In genomic region chr17:16456770-16457316, GRCh38 we compare ENCODE assay signal across 24 cellular contexts. TPM values are rescaled to one million over a fixed set of nuclear protein-coding genes. Genes with fewer than 3 reads are reported as not detected.
DNase-seq lines count a peak whose midpoint lies in the region; FAIRE-seq and TF ChIP-seq lines count a peak whose summit lies in the region.
"Had no signal": no experiment of that assay in that cellular context is flagged by ENCODE, and none has a peak within 500 bp of the region (broad histone marks: within the 10 kb centered on the region; RNA-seq: fewer than 3 reads in every experiment).

No MANE protein-coding gene starts in this region.

- H3K27ac Mint-ChIP-seq in neural progenitor cell, result no peak overlapping the region
- H3K27ac Mint-ChIP-seq in CD8-positive, alpha-beta memory T cell, result peak overlapping the region in 1 of 8 donors; percentile 3
- H3K27ac Mint-ChIP-seq: activated naive CD8-positive, alpha-beta T cell; activated T-cell treated with anti-CD3 and anti-CD28 coated beads, Interleukin-2, amount 50 U/mL, for 72 hours; HFFc6; stimulated activated naive CD8-positive, alpha-beta T cell treated with anti-CD3 and anti-CD28 coated beads, Interleukin-15, Interleukin-2, amounts not matched to agents 100 ng/mL and 50 ng/mL, for 24 hours; type B pancreatic cell had no signal

- H3K27me3 ChIP-seq in neural progenitor cell, result no peaks in the 10 kb centered on the region
- H3K27me3 ChIP-seq in CD8-positive, alpha-beta memory T cell (ENCODE audit: insufficient read depth, low read length, poor library complexity, severe bottlenecking), result no peaks in the 10 kb centered on the region

- no peak overlapping the region for H2AFZ ChIP-seq in neural progenitor cell (replicated peaks)

- CTCF ChIA-PET in CD8-positive, alpha-beta memory T cell (lab: Charles Lee), result no interaction called here

- no peaks in the 10 kb centered on the region for H3K79me2 ChIP-seq in neural progenitor cell (ENCODE audit: low read depth)

- H3K4me3 ChIP-seq in neural progenitor cell, result no peak overlapping the region
- no peak overlapping the region for H3K4me3 ChIP-seq in CD8-positive, alpha-beta memory T cell (ENCODE audit: low read length)
- H3K4me3 ChIP-seq: lower lobe of right lung had no signal

- H3K4me1 Mint-ChIP-seq in neural progenitor cell, result peaks cover 17% of the 10 kb centered on the region
- peaks cover 6 to 8% (median 6%) of the 10 kb centered on the region in 3 donors for H3K4me1 Mint-ChIP-seq in CD8-positive, alpha-beta memory T cell

- no peak overlapping the region for H3K9ac ChIP-seq in neural progenitor cell

- no peaks in the 10 kb centered on the region for H3K9me3 Mint-ChIP-seq in neural progenitor cell
- H3K9me3 Mint-ChIP-seq in CD8-positive, alpha-beta memory T cell, result no peaks in the 10 kb centered on the region
- H3K9me3 Mint-ChIP-seq: activated T-cell treated with anti-CD3 and anti-CD28 coated beads, Interleukin-2, amount 50 U/mL, for 72 hours; HFFc6; stimulated activated naive CD8-positive, alpha-beta T cell treated with anti-CD3 and anti-CD28 coated beads, Interleukin-15, Interleukin-2, amounts not matched to agents 100 ng/mL and 50 ng/mL, for 24 hours; type B pancreatic cell had no signal

- no peaks in the 10 kb centered on the region for H3K36me3 ChIP-seq in neural progenitor cell
- H3K36me3 ChIP-seq in CD8-positive, alpha-beta memory T cell (ENCODE audit: insufficient read depth, low read length), result no peaks in the 10 kb centered on the region

- DNase-seq in NCI-H2171 treated with DMSO at 0.1 percent for 48 hours (lab: John Stamatoyannopoulos, UW), result peak; percentile 7
- no peak for DNase-seq in NCI-H2171 (lab: John Stamatoyannopoulos, UW)
- DNase-seq in HTR-8/SVneo (ENCODE audit: insufficient read length, low spot score), result no peak
- DNase-seq in caudate nucleus (lab: John Stamatoyannopoulos, UW), result peak in 37 of 61 donors; percentile 4 to 83 (median 37)
- peak; percentile 37 for DNase-seq in neural progenitor cell (ENCODE audit: low spot score)
- no peak for DNase-seq in NCI-H1436 treated with DMSO at 0.1 percent for 48 hours (lab: John Stamatoyannopoulos, UW)
- DNase-seq in superior temporal gyrus (ENCODE audit: extremely low spot score), result no peak
- no peak for DNase-seq in CD8-positive, alpha-beta memory T cell
- DNase-seq: activated CD4-positive, alpha-beta T cell treated with anti-CD3 and anti-CD28 coated beads, Interleukin-2, amount 50 U/mL, for 48 hours; activated T-cell treated with anti-CD3 and anti-CD28 coated beads, Interleukin-2, amount 50 U/mL, for 72 hours; HFFc6; lower lobe of right lung; NCI-H187 treated with DMSO at 0.1 percent for 48 hours; stimulated activated CD4-positive, alpha-beta T cell treated with anti-CD3 and anti-CD28 coated beads, Interleukin-1b, Interleukin-23, amount 100 ng/mL, for 48 hours; T-helper 1 cell had no signal

- no peaks in the 10 kb centered on the region for H3K9me3 ChIP-seq in neural progenitor cell (ENCODE audit: low read depth)
- no peaks in the 10 kb centered on the region for H3K9me3 ChIP-seq in CD8-positive, alpha-beta memory T cell (ENCODE audit: low read length)
- H3K9me3 ChIP-seq: lower lobe of right lung had no signal

- no peak overlapping the region for H3K27ac ChIP-seq in caudate nucleus (ENCODE audit: low read depth, low read length)
- H3K27ac ChIP-seq in neural progenitor cell, result no peak overlapping the region
- no peak overlapping the region for H3K27ac ChIP-seq in CD8-positive, alpha-beta memory T cell (ENCODE audit: low read depth, low read length)
- H3K27ac ChIP-seq: C4-2B, HL-60, lower lobe of right lung, VCaP had no signal

- peak; percentile 58 for FAIRE-seq in HTR-8/SVneo (lab: Jason Lieb, UNC)
- FAIRE-seq: colon, endometrium had no signal

- peaks cover 6% of the 10 kb centered on the region for H3K4me1 ChIP-seq in neural progenitor cell
- H3K4me1 ChIP-seq in CD8-positive, alpha-beta memory T cell (ENCODE audit: insufficient read depth, low read length), result no peaks in the 10 kb centered on the region

- peaks cover 9% of the 10 kb centered on the region for H3K36me3 Mint-ChIP-seq in neural progenitor cell
- peaks cover 0 to 14% (median 2%) of the 10 kb centered on the region in 3 donors for H3K36me3 Mint-ChIP-seq in CD8-positive, alpha-beta memory T cell

- peaks cover 10% of the 10 kb centered on the region for H4K20me1 ChIP-seq in neural progenitor cell (ENCODE audit: low read depth)

- peaks cover 9% of the 10 kb centered on the region for H3F3A ChIP-seq in neural progenitor cell (ENCODE audit: low read depth)

- POLR2A ChIA-PET in CD8-positive, alpha-beta memory T cell (lab: Charles Lee), result no interaction called here

- H3K4me3 Mint-ChIP-seq in neural progenitor cell, result no peak overlapping the region
- H3K4me3 Mint-ChIP-seq in CD8-positive, alpha-beta memory T cell, result no peak overlapping the region
- H3K4me3 Mint-ChIP-seq: activated naive CD8-positive, alpha-beta T cell; activated T-cell treated with anti-CD3 and anti-CD28 coated beads, Interleukin-2, amount 50 U/mL, for 72 hours; HFFc6; stimulated activated naive CD8-positive, alpha-beta T cell treated with anti-CD3 and anti-CD28 coated beads, Interleukin-15, Interleukin-2, amounts not matched to agents 100 ng/mL and 50 ng/mL, for 24 hours; type B pancreatic cell had no signal

- H3K4me2 ChIP-seq in neural progenitor cell, result no peak overlapping the region

- no peaks in the 10 kb centered on the region for H3K27me3 Mint-ChIP-seq in neural progenitor cell (ENCODE audit: insufficient read depth, low read depth)
- H3K27me3 Mint-ChIP-seq in CD8-positive, alpha-beta memory T cell, result no peaks in the 10 kb centered on the region
- H3K27me3 Mint-ChIP-seq: activated naive CD8-positive, alpha-beta T cell; stimulated activated naive CD8-positive, alpha-beta T cell treated with anti-CD3 and anti-CD28 coated beads, Interleukin-15, Interleukin-2, amounts not matched to agents 100 ng/mL and 50 ng/mL, for 24 hours had no signal

- peak; percentile 11 for TF ChIP-seq CTCF in neural progenitor cell (IDR thresholded peaks at IDR 0.05)

RNA-seq across cellular contexts. Expression of gene LRRC75A, which starts 35.1 kb away (rescaled TPM):
- 4.0 and 7.2 TPM in 2 replicates for total RNA-seq in neural progenitor cell (ENCODE audit: low replicate concordance)
- 1 to 10 TPM; 2.2 to 2.6 TPM for total RNA-seq in CD8-positive, alpha-beta memory T cell
- 4.6 TPM for polyA plus RNA-seq in CD8-positive, alpha-beta memory T cell

RNA-seq across cellular contexts. Expression of gene TRPV2, which starts 41.5 kb away (rescaled TPM):
- 0.49 and 0.53 TPM in 2 replicates for total RNA-seq in neural progenitor cell (ENCODE audit: low replicate concordance)
- 10 to 100 TPM; 60.0 to 67.3 TPM for total RNA-seq in CD8-positive, alpha-beta memory T cell
- 134 TPM for polyA plus RNA-seq in CD8-positive, alpha-beta memory T cell
- total RNA-seq: A172 had no signal

Comparison
In these comparisons a context has a peak if more than half of its experiments do, and no peak if none do; other contexts are left out.
1. DNase-seq: peak in NCI-H2171 treated with DMSO at 0.1 percent for 48 hours (single experiment), caudate nucleus (37 of 61) and neural progenitor cell (single experiment); none in NCI-H2171 (single experiment), HTR-8/SVneo (single experiment), NCI-H1436 treated with DMSO at 0.1 percent for 48 hours (single experiment), superior temporal gyrus (single experiment) and CD8-positive, alpha-beta memory T cell (0 of 5).
2. RNA of gene TRPV2, which starts 41.5 kb away (total RNA-seq): 60.0 to 67.3 TPM in CD8-positive, alpha-beta memory T cell; 0.49 to 0.53 TPM in neural progenitor cell; every median in the first group is over 10 times any median in the second.